In genomic region chr22:39502109-39502788, GRCh38 we compare ENCODE assay signal across 8 cellular contexts. TPM values are rescaled to one million over a fixed set of nuclear protein-coding genes. Genes with fewer than 3 reads are reported as not detected.
DNase-seq lines count a peak whose midpoint lies in the region; ATAC-seq, FAIRE-seq and TF ChIP-seq lines count a peak whose summit lies in the region.

TSS of gene MIEF1 (plus strand) at chr22:39502290. CDS start at chr22:39511295, 9,005 bp downstream.

- ATAC-seq in HG02840 (IDR thresholded peaks at IDR 0.05; ENCODE audit: low FRiP score, unreplicated experiment) (peak; percentile 82), left ventricle myocardium superior (peak; percentile 96)

- intact Hi-C loops in left ventricle myocardium superior (cut with micrococcal nuclease): no loop called here

- FAIRE-seq in GM12892 (lab: Jason Lieb, UNC) (peak; percentile 99), urothelium cell line (lab: Jason Lieb, UNC) (peak; percentile 99)

- DNase-seq in GM12892 (ENCODE audit: insufficient read length) (peak; percentile 99), NCI-H146 treated with DMSO at 0.1 percent for 48 hours (lab: John Stamatoyannopoulos, UW; ENCODE audit: unreplicated experiment) (peak; percentile 66), T-helper 2 cell (peak; percentile 74 to 96 (median 82)), left ventricle myocardium superior (peak; percentile 99), pulmonary artery endothelial cell (ENCODE audit: low read depth, low spot score) (peak; percentile 71), urothelium cell line (ENCODE audit: low spot score) (peak; percentile 99)

- TF ChIP-seq POLR2A in GM12892 (IDR thresholded peaks at IDR 0.05; ENCODE audit: low read depth, low read length): peak; percentile 85; the same call in 1 of the 2 replicates

- peak within 1 kb of the TSS; percentile 94 for H3K27ac ChIP-seq in angular gyrus (ENCODE audit: low read depth, low read length)

RNA-seq across cellular contexts. Expression of gene MIEF1, which starts in this region (rescaled TPM):
- polyA plus RNA-seq in GM12892 (2012; ENCODE audit: missing spikeins): 15.2 TPM
- total RNA-seq in left ventricle myocardium superior (16.1 TPM), pulmonary artery endothelial cell (24.1 and 27.2 TPM in 2 replicates)

Comparison
In these comparisons a context has a peak if more than half of its experiments do, and no peak if none do; other contexts are left out.
1. Peak in every context shown above with its lines: DNase-seq, ATAC-seq and H3K27ac ChIP-seq.